9 cellular contexts compared by ENCODE assay signal in the genomic region with DNA sequence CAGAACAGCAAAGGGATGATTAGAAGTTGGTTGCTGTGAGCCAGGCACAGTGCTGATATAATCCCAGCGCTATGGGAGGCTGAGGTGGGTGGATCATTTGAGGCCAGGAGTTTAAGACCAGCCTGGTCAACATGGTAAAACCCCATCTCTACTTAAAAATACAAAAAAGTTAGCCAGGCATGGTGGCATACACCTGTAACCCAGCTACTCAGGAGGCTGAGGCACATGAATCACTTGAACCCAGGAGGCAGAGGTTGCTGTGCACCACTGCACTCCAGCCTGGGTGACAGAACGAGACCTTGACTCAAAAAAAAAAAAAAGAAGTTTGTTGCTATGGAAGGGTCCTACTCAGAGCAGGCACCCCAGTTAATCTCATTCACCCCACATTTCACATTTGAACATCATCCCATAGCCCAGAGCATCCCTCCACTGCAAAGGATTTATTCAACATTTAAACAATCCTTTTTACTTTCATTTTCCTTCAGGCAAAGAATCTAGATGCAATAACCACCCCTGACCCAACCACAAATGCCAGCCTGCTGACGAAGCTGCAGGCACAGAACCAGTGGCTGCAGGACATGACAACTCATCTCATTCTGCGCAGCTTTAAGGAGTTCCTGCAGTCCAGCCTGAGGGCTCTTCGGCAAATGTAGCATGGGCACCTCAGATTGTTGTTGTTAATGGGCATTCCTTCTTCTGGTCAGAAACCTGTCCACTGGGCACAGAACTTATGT. TPM values are rescaled to one million over a fixed set of nuclear protein-coding genes. Genes with fewer than 3 reads are reported as not detected.
DNase-seq lines count a peak whose midpoint lies in the region; ATAC-seq, FAIRE-seq and TF ChIP-seq lines count a peak whose summit lies in the region.
"Had no signal": no experiment of that assay in that cellular context is flagged by ENCODE, and none has a peak within 500 bp of the region (broad histone marks: within the 10 kb centered on the region; RNA-seq: fewer than 3 reads in every experiment).

No MANE protein-coding gene starts in this region.

- no peak for TF ChIP-seq EP300 in A549 (IDR thresholded peaks at IDR 0.05)

- TF ChIP-seq POLR2A in A549 (IDR thresholded peaks at IDR 0.05; ENCODE audit: low read length) = no peak
- no peak for TF ChIP-seq POLR2A in H54 (IDR thresholded peaks at IDR 0.05; ENCODE audit: low read depth, low read length)

- H2AFZ ChIP-seq in hepatocyte = no peak overlapping the region

- H3K4me2 ChIP-seq in A549 = peak overlapping the region; percentile 60
- H3K4me2 ChIP-seq in hepatocyte = no peak overlapping the region

- CTCF ChIA-PET in A549 (lab: Yijun Ruan, JAX) = interaction anchor here (0.6 to 19.8 kb wide), 5 partner anchors 68 to 325 kb away, joined by 3 to 477 read pairs (median 10); no protein-coding TSS in a partner anchor

- no peaks in the 10 kb centered on the region for H4K20me1 ChIP-seq in hepatocyte (ENCODE audit: insufficient read depth, poor library complexity, severe bottlenecking)

- DNase-seq in A549 (ENCODE audit: low read depth in 1 of 2, low spot score in 1 of 2) (peak in 1 of 2 experiments; percentile 34), H54 (ENCODE audit: insufficient read length, low spot score) (peak; percentile 76), SW 1271 (lab: John Stamatoyannopoulos, UW) (peak; percentile 73 to 86), fibroblast of peridontal ligament (ENCODE audit: extremely low read depth) (peak; percentile 89), small intestine (no peak), DMS79 treated with DMSO at 0.1 percent for 48 hours (lab: John Stamatoyannopoulos, UW) (no peak), hepatocyte (ENCODE audit: low spot score) (no peak)
- DNase-seq: NCI-H1694 had no signal

- peaks cover 23% of the 10 kb centered on the region for H3K4me1 ChIP-seq in A549
- no peaks in the 10 kb centered on the region for H3K4me1 ChIP-seq in small intestine (ENCODE audit: control insufficient read depth in 2 of 2, insufficient read depth in 1 of 2, low read depth in 1 of 2, low read length in 1 of 2)
- peaks cover 3% of the 10 kb centered on the region for H3K4me1 ChIP-seq in hepatocyte (ENCODE audit: insufficient read depth)

- H3K9me3 ChIP-seq in A549 (no peaks in the 10 kb centered on the region), small intestine (ENCODE audit: control insufficient read depth, low read depth) (no peaks in the 10 kb centered on the region), hepatocyte (ENCODE audit: low read depth) (no peaks in the 10 kb centered on the region)

- H3K36me3 ChIP-seq in small intestine (ENCODE audit: control insufficient read depth in 2 of 2, insufficient read depth in 2 of 2, low read length in 2 of 2) (no peaks in the 10 kb centered on the region), hepatocyte (replicated peaks; ENCODE audit: insufficient read depth, low read depth) (no peaks in the 10 kb centered on the region)

- ATAC-seq in A549 = peak in 1 of 2 experiments; percentile 32; a peak in 2 of 6 replicates
- no peak for ATAC-seq in HG02870 (IDR thresholded peaks at IDR 0.05; ENCODE audit: unreplicated experiment)

- WGBS in A549 (ENCODE audit: missing lambda C conversion rate) = 38% methylated on average over 5 of the region's 5 CpGs
- WGBS in small intestine, 3 donors = 62 to 70% (median 65%) methylated on average over 5 of the region's 5 CpGs
- 86% methylated on average over 5 of the region's 5 CpGs for WGBS in hepatocyte (ENCODE audit: low lambda C conversion rate, missing lambda C conversion rate)

- no peak for TF ChIP-seq CTCF in A549 (IDR thresholded peaks at IDR 0.05)
- TF ChIP-seq CTCF in hepatocyte (IDR thresholded peaks at IDR 0.05; ENCODE audit: poor library complexity) = no peak

- H3K9me2 ChIP-seq in hepatocyte (replicated peaks; ENCODE audit: insufficient read depth) = no peaks in the 10 kb centered on the region

- TF ChIP-seq RAD21 in A549 (conservative IDR thresholded peaks at IDR 0.05 in 1 of 2, IDR thresholded peaks at IDR 0.05 in 1 of 2) = no peak

- FAIRE-seq in A549 (lab: Jason Lieb, UNC) = no peak
- peak; percentile 91 for FAIRE-seq in H54 (lab: Jason Lieb, UNC)
- FAIRE-seq in small intestine (lab: Jason Lieb, UNC) = no peak

- H3K4me3 ChIP-seq in A549 = no peak overlapping the region
- no peak overlapping the region for H3K4me3 ChIP-seq in small intestine (ENCODE audit: low read depth in 1 of 2, low read length in 2 of 2)
- no peak overlapping the region for H3K4me3 ChIP-seq in hepatocyte

- POLR2A ChIA-PET in A549 (lab: Yijun Ruan, JAX) = interaction anchor here (0.9 to 1.4 kb wide), 2 partner anchors 169 to 171 kb away, joined by 4 to 5 read pairs; no protein-coding TSS in a partner anchor

- H3K79me2 ChIP-seq in hepatocyte = no peaks in the 10 kb centered on the region

- H3K27ac ChIP-seq in A549 (peak overlapping the region in 1 of 2 experiments; percentile 15; a peak in 2 of 6 replicates), small intestine (ENCODE audit: low read depth in 1 of 2, low read length in 1 of 2) (no peak overlapping the region), hepatocyte (no peak overlapping the region)

- no peaks in the 10 kb centered on the region for H3K27me3 ChIP-seq in small intestine (ENCODE audit: control insufficient read depth in 2 of 2, insufficient read depth in 2 of 2, low read length in 2 of 2)
- H3K27me3 ChIP-seq in hepatocyte = no peaks in the 10 kb centered on the region

TF ChIP-seq in A549, 52 proteins besides CTCF, POLR2A, EP300 and RAD21:
- TF ChIP-seq MYC (IDR thresholded peaks at IDR 0.05; ENCODE audit: borderline replicate concordance, low read length) = no peak
- TF ChIP-seq FOSL2 (IDR thresholded peaks at IDR 0.05) = no peak
- TF ChIP-seq FOSL2 (CRISPR knock-in tag; IDR thresholded peaks at IDR 0.05) = no peak
- no peak for TF ChIP-seq SREBF2 (IDR thresholded peaks at IDR 0.05)

RNA-seq across cellular contexts. Expression of a gene that starts 4.1 kb away (rescaled TPM):
- 1.3 and 2.3 TPM in 2 replicates for polyA plus RNA-seq in A549 (2011; rRNA removed)
- polyA plus RNA-seq in A549 (2012; cell fraction: cytosol; rRNA removed) = 0.66 and 1.6 TPM in 2 replicates
- polyA plus RNA-seq in A549 (2012; cell fraction: nucleus; rRNA removed) = 1.4 and 2.1 TPM in 2 replicates
- polyA plus RNA-seq in A549 (2017; fragmentation: RNase III; extraction: RNeasy Plus Mini Kit Qiagen cat#74134 plus additional on column Dnase treatment) = 2.8 to 4.4 TPM (median 2.9 TPM) in 3 replicates
- polyA minus RNA-seq in A549 (2011; rRNA and poly(A)+ RNA removed) = 0.73 TPM in 1 of 2 replicates, not detected in the other
- 1 to 10 TPM in 2 of 3 donors, not detected in 1; 2.2 to 4.9 TPM for polyA plus RNA-seq in small intestine
- total RNA-seq in hepatocyte = 1.6 and 4.3 TPM in 2 replicates
- 3.4 and 3.5 TPM in 2 replicates for polyA plus RNA-seq in hepatocyte

Comparison
In these comparisons a context has a peak if more than half of its experiments do, and no peak if none do; other contexts are left out.
1. DNase-seq: peak in H54 (single experiment), SW 1271 (2 of 2) and fibroblast of peridontal ligament (single experiment); none in small intestine (single experiment), DMS79 treated with DMSO at 0.1 percent for 48 hours (single experiment) and hepatocyte (single experiment).